Comparison of ENCODE assay signal across 11 cellular contexts in genomic region chr3:184368804-184369183, GRCh38. TPM values are rescaled to one million over a fixed set of nuclear protein-coding genes. Genes with fewer than 3 reads are reported as not detected.
DNase-seq lines count a peak whose midpoint lies in the region; ATAC-seq and TF ChIP-seq lines count a peak whose summit lies in the region.
"Had no signal": no experiment of that assay in that cellular context is flagged by ENCODE, and none has a peak within 500 bp of the region (broad histone marks: within the 10 kb centered on the region; RNA-seq: fewer than 3 reads in every experiment).

No MANE protein-coding gene starts in this region.

- peaks cover 0 to 64% (median 15%) of the 10 kb centered on the region in 9 donors for H3K36me3 ChIP-seq in heart right ventricle
- peaks cover 0 to 45% (median 9%) of the 10 kb centered on the region in 4 donors for H3K36me3 ChIP-seq in sigmoid colon

- TF ChIP-seq CTCF in heart right ventricle (IDR thresholded peaks at IDR 0.05) (no peak), sigmoid colon (IDR thresholded peaks at IDR 0.05) (no peak)

- H3K4me3 ChIP-seq in heart right ventricle, result no peak overlapping the region
- H3K4me3 ChIP-seq in sigmoid colon, result no peak overlapping the region

- DNase-seq in ELR (ENCODE audit: low read depth) (peak; percentile 34), anterior cingulate cortex (lab: John Stamatoyannopoulos, UW) (peak in 36 of 58 donors; percentile 19 to 77 (median 50)), heart right ventricle (no peak), sigmoid colon (peak; percentile 52), T1000 (lab: John Stamatoyannopoulos, UW) (no peak), epidermal melanocyte (ENCODE audit: insufficient read length, low spot score) (no peak)
- no peak for DNase-seq in central memory CD4-positive, alpha-beta T cell
- DNase-seq: activated naive CD8-positive, alpha-beta T cell treated with anti-CD3 and anti-CD28 coated beads, Interleukin-2, amount 10 ng/mL, durations not matched to agents 7 days and 5 days; NCI-H1930 had no signal

- H3K27ac ChIP-seq in heart right ventricle, result peak overlapping the region in 6 of 10 donors; percentile 8 to 60 (median 20)
- peak overlapping the region in 1 of 4 donors; percentile 31 for H3K27ac ChIP-seq in sigmoid colon

- H3K27me3 ChIP-seq in heart right ventricle, result no peaks in the 10 kb centered on the region
- H3K27me3 ChIP-seq in sigmoid colon, result no peaks in the 10 kb centered on the region

- peaks cover 6 to 46% (median 33%) of the 10 kb centered on the region in 9 donors for H3K4me1 ChIP-seq in heart right ventricle
- H3K4me1 ChIP-seq in sigmoid colon, result peaks cover 0 to 16% (median 13%) of the 10 kb centered on the region in 4 donors

- H3K9me3 ChIP-seq in heart right ventricle, result no peaks in the 10 kb centered on the region
- H3K9me3 ChIP-seq in sigmoid colon, result no peaks in the 10 kb centered on the region

- peak in 6 of 8 donors; percentile 13 to 46 (median 35) for ATAC-seq in heart right ventricle
- no peak for ATAC-seq in HG02763 (IDR thresholded peaks at IDR 0.05; ENCODE audit: unreplicated experiment)

- intact Hi-C loops in heart right ventricle (cut with DNase I) (loop anchor here in 3 of 10 donors (10.0 kb wide), 4 partner anchors 146 to 1566 kb away; partner anchors contain the start of genes MAGEF1 (in 1 of the 3) and TRA2B (in 1 of the 3)), sigmoid colon (cut with DNase I) (loop anchor here (10.0 kb wide), 1 partner anchor 406 kb away; no protein-coding TSS in a partner anchor)

- TF ChIP-seq EP300 in sigmoid colon (IDR thresholded peaks at IDR 0.05), result no peak

- 45 to 47% methylated on average over 3 of the region's 3 CpGs for WGBS in heart right ventricle, 2 donors
- WGBS in sigmoid colon, 2 donors, result 85 to 92% methylated on average over 3 of the region's 3 CpGs

- TF ChIP-seq POLR2A in sigmoid colon (IDR thresholded peaks at IDR 0.05), result no peak

RNA-seq across cellular contexts. Expression of gene POLR2H, which starts 7.3 kb away (rescaled TPM):
- total RNA-seq in heart right ventricle (10 to 100 TPM; 17.4 to 31.0 (median 22.9) TPM), sigmoid colon (10 to 100 TPM; 53.2 to 92.5 (median 74.7) TPM)
- polyA plus RNA-seq in heart right ventricle (10 to 100 TPM; 55.1 to 63.7 TPM), sigmoid colon (100 to 1,000 TPM; 132 to 162 (median 146) TPM)

RNA-seq across cellular contexts. Expression of gene CLCN2, which starts 7.4 kb away (rescaled TPM):
- total RNA-seq in heart right ventricle (1 to 10 TPM; 1.3 to 3.0 (median 2.4) TPM), sigmoid colon (1 to 10 TPM; 1.6 to 3.3 (median 2.6) TPM)
- polyA plus RNA-seq in heart right ventricle (1 to 10 TPM; 1.6 to 8.4 TPM), sigmoid colon (10 to 100 TPM; 10.9 to 30.2 (median 13.2) TPM)

RNA-seq across cellular contexts. Expression of gene THPO, which starts 9.2 kb away (rescaled TPM):
- total RNA-seq in heart right ventricle (1 to 10 TPM in 2 of 10 donors, under 1 TPM in 5, not detected in 3; 0.16 to 1.3 (median 0.56) TPM), sigmoid colon (under 1 TPM in 1 of 4 donors, not detected in 3; 0.36 TPM)
- polyA plus RNA-seq in heart right ventricle (1 to 10 TPM in 1 of 2 donors, under 1 TPM in 1; 0.30 to 1.0 TPM), sigmoid colon (under 1 TPM in 1 of 3 donors, not detected in 2; 0.25 TPM)
- total RNA-seq: activated naive CD8-positive, alpha-beta T cell treated with anti-CD3 and anti-CD28 coated beads, Interleukin-2, amount 10 ng/mL, durations not matched to agents 7 days and 5 days; Daoy had no signal

RNA-seq across cellular contexts. Expression of gene CHRD, which starts 11.1 kb away (rescaled TPM):
- 10 to 100 TPM in 1 of 10 donors, 1 to 10 TPM in 9; 1.4 to 10.9 (median 3.7) TPM for total RNA-seq in heart right ventricle
- 10 to 100 TPM in 1 of 2 donors, 1 to 10 TPM in 1; 7.5 to 17.3 TPM for polyA plus RNA-seq in heart right ventricle
- total RNA-seq in sigmoid colon, result 10 to 100 TPM in 2 of 4 donors, 1 to 10 TPM in 2; 5.7 to 16.3 (median 11.3) TPM
- polyA plus RNA-seq in sigmoid colon, result 1 to 10 TPM in 2 of 3 donors, under 1 TPM in 1; 0.23 to 4.5 (median 1.8) TPM
- total RNA-seq: activated naive CD8-positive, alpha-beta T cell treated with anti-CD3 and anti-CD28 coated beads, Interleukin-2, amount 10 ng/mL, durations not matched to agents 7 days and 5 days had no signal

RNA-seq across cellular contexts. Expression of gene FAM131A, which starts 31.4 kb away (rescaled TPM):
- total RNA-seq in heart right ventricle (10 to 100 TPM; 23.0 to 36.5 (median 26.7) TPM), sigmoid colon (10 to 100 TPM; 28.0 to 36.7 (median 33.8) TPM)
- polyA plus RNA-seq in heart right ventricle (10 to 100 TPM; 21.6 to 32.5 TPM), sigmoid colon (10 to 100 TPM; 12.6 to 17.1 (median 12.9) TPM)

Comparison
In these comparisons a context has a peak if more than half of its experiments do, and no peak if none do; other contexts are left out.
1. DNase-seq: peak in ELR (single experiment), anterior cingulate cortex (36 of 58) and sigmoid colon (single experiment); none in heart right ventricle (0 of 2), central memory CD4-positive, alpha-beta T cell (single experiment), T1000 (single experiment) and epidermal melanocyte (single experiment).